ENCODE assay signal across 9 cellular contexts in genomic region chr13:45770886-45771285, GRCh38.
"Had no signal": no experiment of that assay in that cellular context is flagged by ENCODE, and none has a peak within 500 bp of the region (broad histone marks: within the 10 kb centered on the region; RNA-seq: fewer than 3 reads in every experiment).

No MANE protein-coding gene starts in this region.

- H3K27ac ChIP-seq: HL-60, KMS-11 had no signal

- H3K4me3 Mint-ChIP-seq: IgD-negative memory B cell had no signal

- ATAC-seq: HepG2, K562 had no signal

- FAIRE-seq: HepG2, HTR-8/SVneo, K562 had no signal

- H3K4me1 Mint-ChIP-seq: IgD-negative memory B cell had no signal

- DNase-seq: IMR-90, KBM-7, KG1 had no signal

- H3K4me3 ChIP-seq: K562 had no signal

- H3K36me3 Mint-ChIP-seq: IgD-negative memory B cell had no signal

- H3K4me2 ChIP-seq: KMS-11 had no signal

- H3K9ac ChIP-seq: KMS-11 had no signal
